Comparison of ENCODE assay signal across 7 cellular contexts in genomic region chr3:178859900-178860436, GRCh38.
A peak's percentile ranks its signal among the peaks of the same experiment; 100 is the strongest.
DNase-seq lines count a peak whose midpoint lies in the region; ATAC-seq and TF ChIP-seq lines count a peak whose summit lies in the region.
"Not testable (repeated sequence)": the region's sequence is repeated elsewhere in the genome, so short reads cannot be mapped to it uniquely, and the experiment has no call there.

No MANE protein-coding gene starts in this region.

- not testable (repeated sequence) for TF ChIP-seq RAD21 in HCT116 (IDR thresholded peaks at IDR 0.05; ENCODE audit: low read depth)

- not testable (repeated sequence) for TF ChIP-seq CTCF in HCT116 (IDR thresholded peaks at IDR 0.05 in 2 of 3, conservative IDR thresholded peaks at IDR 0.05 in 1 of 3; ENCODE audit: borderline replicate concordance in 1 of 3, insufficient read depth in 1 of 3, low read depth in 2 of 3, low read length in 2 of 3); neural progenitor cell (IDR thresholded peaks at IDR 0.05)

- H3K27me3 ChIP-seq in HCT116 (ENCODE audit: insufficient read depth, low read length); ectodermal cell (ENCODE audit: control insufficient read depth, insufficient read depth, low read length, poor library complexity, severe bottlenecking); iPS-20b (ENCODE audit: insufficient read depth, low read length); neural progenitor cell: not testable (repeated sequence)

- H3K36me3 Mint-ChIP-seq in neural progenitor cell, result not testable (repeated sequence)

- not testable (repeated sequence) for H3K27ac Mint-ChIP-seq in neural progenitor cell

- 54 to 75% methylated on average over 22 to 28 of the region's 29 CpGs for WGBS in ectodermal cell, 2 experiments

- CTCF ChIA-PET in HCT116 (lab: Charles Lee), result not testable (repeated sequence)

- BruUV-seq in HCT116 (replicated peaks; lab: Mats Ljungman, UMichigan), result TSS peak; percentile 50

- H3K9me3 ChIP-seq in HCT116 (ENCODE audit: control insufficient read depth in 1 of 2, insufficient read depth in 1 of 2, low read depth in 1 of 2, low read length in 2 of 2); ectodermal cell (ENCODE audit: control insufficient read depth, low read length); iPS-20b (ENCODE audit: insufficient read depth, low read depth, low read length); neural progenitor cell (ENCODE audit: low read depth): not testable (repeated sequence)

- H3K4me3 Mint-ChIP-seq in neural progenitor cell, result peak overlapping the region; percentile 74

- RAD21 ChIA-PET in HCT116 (lab: Charles Lee; ENCODE audit: low non-redundant PET in 1 of 2, low total read pairs in 2 of 2, uncharacterized antibody in 2 of 2, unreplicated experiment in 2 of 2), result not testable (repeated sequence)

- H3K4me1 ChIP-seq in HCT116 (ENCODE audit: control insufficient read depth in 1 of 2, insufficient read depth in 2 of 2, low read length in 2 of 2); ectodermal cell (ENCODE audit: control insufficient read depth, insufficient read depth, low read length); iPS-20b (ENCODE audit: insufficient read depth, low read length); neural progenitor cell: not testable (repeated sequence)

- ATAC-seq in HCT116, result peak; percentile 34

- not testable (repeated sequence) for H4K20me1 ChIP-seq in HCT116 (ENCODE audit: insufficient read depth); neural progenitor cell (ENCODE audit: low read depth)

- H3K79me2 ChIP-seq in HCT116 (ENCODE audit: insufficient read depth, low read length); neural progenitor cell (ENCODE audit: low read depth): not testable (repeated sequence)

- H3K27ac ChIP-seq in HCT116 (ENCODE audit: low read depth, low read length), result peak overlapping the region; percentile 49
- H3K27ac ChIP-seq in ectodermal cell (ENCODE audit: insufficient read depth, low read depth, low read length, poor library complexity, severe bottlenecking); iPS-20b (ENCODE audit: low read length); neural progenitor cell: not testable (repeated sequence)

- not testable (repeated sequence) for H3K9me2 ChIP-seq in HCT116 (ENCODE audit: insufficient read depth)

- H3K4me2 ChIP-seq in HCT116 (ENCODE audit: low read length) (peak overlapping the region; percentile 91), neural progenitor cell (peak overlapping the region; percentile 44)

- TF ChIP-seq POLR2A in HCT116 (IDR thresholded peaks at IDR 0.05; ENCODE audit: borderline replicate concordance, extremely low read depth, insufficient read depth, insufficient read length), result not testable (repeated sequence)

- H3F3A ChIP-seq in neural progenitor cell (ENCODE audit: low read depth), result not testable (repeated sequence)

- DNase-seq in DMS53 (lab: John Stamatoyannopoulos, UW) (peak; percentile 72), HCT116 (ENCODE audit: low read depth, low spot score) (peak; percentile 16), NCI-H1417 (lab: John Stamatoyannopoulos, UW) (peak in 2 of 3 experiments; percentile 40 to 61), RPMI8226 (peak; percentile 72)
- not testable (repeated sequence) for DNase-seq in neural progenitor cell (ENCODE audit: low spot score)

- H3K36me3 ChIP-seq in HCT116 (ENCODE audit: control insufficient read depth in 1 of 2, insufficient read depth in 2 of 2, low read length in 2 of 2); ectodermal cell (ENCODE audit: control insufficient read depth, insufficient read depth, low read length); iPS-20b (ENCODE audit: insufficient read depth, low read depth, low read length); neural progenitor cell: not testable (repeated sequence)

- H3K4me3 ChIP-seq in HCT116 (replicated peaks in 1 of 2; ENCODE audit: low read depth in 1 of 2, low read length in 2 of 2) (peak overlapping the region; percentile 51 to 79), ectodermal cell (ENCODE audit: insufficient read depth, low read depth, low read length) (peak overlapping the region; percentile 31), iPS-20b (ENCODE audit: low read length) (peak overlapping the region; percentile 59), neural progenitor cell (peak overlapping the region; percentile 33)

- intact Hi-C loops in HCT116 (cut with micrococcal nuclease), result not testable (repeated sequence)

- H3K9me3 Mint-ChIP-seq in neural progenitor cell, result not testable (repeated sequence)

- POLR2A ChIA-PET in HCT116 (lab: Charles Lee), result not testable (repeated sequence)

- H3K4me1 Mint-ChIP-seq in neural progenitor cell, result not testable (repeated sequence)

- H3K9ac ChIP-seq in HCT116 (ENCODE audit: low read length) (peak overlapping the region; percentile 80), iPS-20b (ENCODE audit: low read depth, low read length) (peak overlapping the region; percentile 75)
- not testable (repeated sequence) for H3K9ac ChIP-seq in neural progenitor cell

- H2AFZ ChIP-seq in HCT116 (ENCODE audit: low read depth, low read length, poor library complexity, severe bottlenecking), result peak overlapping the region; percentile 91
- H2AFZ ChIP-seq in neural progenitor cell (replicated peaks), result peak overlapping the region; percentile 81

- H3K27me3 Mint-ChIP-seq in neural progenitor cell (ENCODE audit: insufficient read depth, low read depth), result not testable (repeated sequence)

TF ChIP-seq in HCT116, 20 proteins besides CTCF, POLR2A, EP300 and RAD21:
- TF ChIP-seq YY1 (IDR thresholded peaks at IDR 0.05; ENCODE audit: extremely low read depth, insufficient replicate concordance, low read depth, low read length), result peak; percentile 86
